Comparison of ENCODE assay signal across 1 cellular context in the genomic region with DNA sequence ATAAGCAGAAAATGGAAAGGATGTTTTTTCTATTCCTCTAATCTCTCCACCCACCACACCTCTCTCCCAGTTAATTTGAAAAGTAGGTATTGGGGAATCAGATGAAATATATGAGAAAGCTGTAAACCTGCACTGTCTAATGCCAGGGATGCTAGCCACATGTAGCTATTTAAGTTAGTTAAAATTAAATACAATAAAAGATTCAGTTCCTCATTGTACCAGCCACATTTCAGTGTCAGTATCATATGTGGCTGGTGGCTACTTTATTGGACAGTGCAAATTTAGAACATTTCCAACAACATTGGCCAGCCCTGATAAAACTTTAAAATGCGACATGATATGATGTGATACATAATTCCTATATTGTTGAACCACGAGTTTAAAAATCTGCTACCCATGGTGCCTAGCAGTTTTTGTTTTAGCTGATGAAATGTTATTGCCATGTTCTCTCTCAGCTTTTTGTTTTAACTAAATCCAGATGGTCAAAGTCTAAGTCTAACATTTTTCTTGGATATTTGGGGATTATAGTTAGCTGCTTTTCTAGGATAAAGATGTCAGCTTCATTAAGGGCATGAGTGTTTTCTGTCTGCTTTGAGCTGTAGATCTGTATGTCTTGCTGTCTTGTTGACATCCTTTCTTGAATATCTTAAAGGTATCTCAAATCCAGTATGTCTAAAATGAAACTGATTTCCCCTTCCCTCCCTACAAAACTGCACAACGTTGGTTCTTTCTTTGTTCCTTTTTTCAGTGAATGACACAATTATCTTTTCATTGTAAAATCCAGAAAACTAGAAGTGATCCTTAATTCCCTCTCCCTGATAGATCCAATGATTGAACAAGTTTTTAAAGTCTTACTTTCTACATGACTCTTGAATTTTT.
TF ChIP-seq lines count a peak whose summit lies in the region.

No MANE protein-coding gene starts in this region.

TF ChIP-seq in K562, 482 proteins besides CTCF, POLR2A, EP300 and RAD21:
- TF ChIP-seq CHD4 (IDR thresholded peaks at IDR 0.05; ENCODE audit: insufficient read depth, insufficient replicate concordance, low read depth, low read length, poor library complexity, severe bottlenecking): no peak
- TF ChIP-seq DPF2 (IDR thresholded peaks at IDR 0.05): no peak
- TF ChIP-seq BRF1 (IDR thresholded peaks at IDR 0.05; ENCODE audit: borderline replicate concordance, extremely low read depth, insufficient read length): no peak
- TF ChIP-seq MEF2A (IDR thresholded peaks at IDR 0.05; ENCODE audit: control insufficient read depth, low read depth, low read length): no peak
- no peak for TF ChIP-seq ZNF316 (IDR thresholded peaks at IDR 0.05)
